ENCODE assay signal across 9 cellular contexts in the genomic region with DNA sequence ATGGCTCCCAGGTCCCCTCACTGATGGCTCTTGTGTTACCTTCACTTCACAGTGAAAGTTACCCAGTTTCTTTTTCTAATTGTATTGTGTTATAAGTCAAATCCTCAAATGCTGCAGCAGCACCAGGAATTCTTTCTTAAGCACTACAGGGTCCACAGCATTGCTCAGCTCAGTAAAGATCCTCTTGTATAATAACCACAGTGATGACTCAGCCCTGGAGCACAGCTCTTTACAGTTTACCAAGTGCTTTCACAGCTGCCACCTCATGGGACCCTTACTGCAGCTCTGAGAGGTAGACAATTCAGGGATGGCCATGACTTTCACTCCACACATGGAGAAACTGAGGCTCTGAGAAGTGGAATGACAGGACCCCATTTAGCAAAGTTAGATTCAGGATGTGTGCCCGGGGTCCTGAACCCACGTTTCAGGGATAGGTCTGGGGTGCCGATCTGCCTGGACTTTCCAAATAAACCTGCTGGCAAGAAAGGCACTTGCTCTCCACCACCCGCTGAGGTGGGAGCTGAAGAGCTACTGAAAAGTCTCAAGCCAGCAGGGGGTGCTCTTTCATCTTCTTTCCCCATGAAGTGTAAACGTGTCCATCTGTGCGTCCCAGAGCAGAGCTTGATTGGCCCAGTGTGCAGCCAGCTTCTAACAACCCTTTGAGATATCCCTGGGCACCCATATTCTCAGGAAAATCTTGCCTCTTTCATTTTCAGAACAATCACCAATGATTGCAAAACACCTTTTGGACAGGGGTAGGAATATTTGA. TPM values are rescaled to one million over a fixed set of nuclear protein-coding genes. Genes with fewer than 3 reads are reported as not detected.
DNase-seq lines count a peak whose midpoint lies in the region; ATAC-seq and TF ChIP-seq lines count a peak whose summit lies in the region.
"Had no signal": no experiment of that assay in that cellular context is flagged by ENCODE, and none has a peak within 500 bp of the region (broad histone marks: within the 10 kb centered on the region; RNA-seq: fewer than 3 reads in every experiment).

No MANE protein-coding gene starts in this region.

- H3K9ac ChIP-seq in adipocyte (ENCODE audit: low read length), result no peak overlapping the region

- H3K9me3 ChIP-seq in MG63 (no peaks in the 10 kb centered on the region), adipocyte (ENCODE audit: control insufficient read depth, low read length) (no peaks in the 10 kb centered on the region)

- H3K27me3 ChIP-seq in MG63 (no peaks in the 10 kb centered on the region), adipocyte (replicated peaks; ENCODE audit: control insufficient read depth, insufficient read depth, low read length) (peaks cover 22% of the 10 kb centered on the region)

- peak; percentile 1 for DNase-seq in activated naive CD8-positive, alpha-beta T cell treated with anti-CD3 and anti-CD28 coated beads, Interleukin-2, amount 50 U/mL, for 24 hours
- DNase-seq in activated naive CD8-positive, alpha-beta T cell treated with anti-CD3 and anti-CD28 coated beads for 36 hours, result no peak
- DNase-seq in MG63 (peak; percentile 31), adipocyte (ENCODE audit: low read depth) (peak; percentile 4), retinal pigment epithelial cell (ENCODE audit: low read depth) (peak; percentile 12), 8988T (no peak)
- DNase-seq: activated CD4-positive, CD25-positive, alpha-beta regulatory T cell treated with anti-CD3 and anti-CD28 coated beads, Interleukin-2, amount 50 U/mL, for 72 hours had no signal

- no peak overlapping the region for H3K4me3 Mint-ChIP-seq in activated naive CD8-positive, alpha-beta T cell treated with anti-CD3 and anti-CD28 coated beads, Interleukin-2, amount 50 U/mL, for 24 hours
- no peak overlapping the region for H3K4me3 Mint-ChIP-seq in activated naive CD8-positive, alpha-beta T cell treated with anti-CD3 and anti-CD28 coated beads for 36 hours

- H3K27me3 Mint-ChIP-seq in activated naive CD8-positive, alpha-beta T cell treated with anti-CD3 and anti-CD28 coated beads, Interleukin-2, amount 50 U/mL, for 24 hours, result no peaks in the 10 kb centered on the region
- H3K27me3 Mint-ChIP-seq in activated naive CD8-positive, alpha-beta T cell treated with anti-CD3 and anti-CD28 coated beads for 36 hours, result peaks cover 6% of the 10 kb centered on the region

- H3K9me3 Mint-ChIP-seq in activated naive CD8-positive, alpha-beta T cell treated with anti-CD3 and anti-CD28 coated beads, Interleukin-2, amount 50 U/mL, for 24 hours, result no peaks in the 10 kb centered on the region
- no peaks in the 10 kb centered on the region for H3K9me3 Mint-ChIP-seq in activated naive CD8-positive, alpha-beta T cell treated with anti-CD3 and anti-CD28 coated beads for 36 hours

- no peak for ATAC-seq in activated naive CD8-positive, alpha-beta T cell treated with anti-CD3 and anti-CD28 coated beads, Interleukin-2, amount 50 U/mL, for 24 hours
- no peak for ATAC-seq in HG03342 (IDR thresholded peaks at IDR 0.05; ENCODE audit: unreplicated experiment)
- ATAC-seq in HG02973 (IDR thresholded peaks at IDR 0.05; ENCODE audit: unreplicated experiment), result no peak

- no peak overlapping the region for H3K4me3 ChIP-seq in MG63
- no peak overlapping the region for H3K4me3 ChIP-seq in adipocyte (ENCODE audit: low read length)
- no peak overlapping the region for H3K4me3 ChIP-seq in retinal pigment epithelial cell (ENCODE audit: low read length)

- H3K36me3 ChIP-seq in MG63, result no peaks in the 10 kb centered on the region
- no peaks in the 10 kb centered on the region for H3K36me3 ChIP-seq in adipocyte (ENCODE audit: control insufficient read depth, insufficient read depth, low read length, severe bottlenecking)

- H3K4me1 ChIP-seq in adipocyte (ENCODE audit: control insufficient read depth, insufficient read depth, low read length), result no peaks in the 10 kb centered on the region

- TF ChIP-seq CTCF in retinal pigment epithelial cell (conservative IDR thresholded peaks at IDR 0.05; ENCODE audit: low read depth, low read length), result peak; percentile 8

- no peak overlapping the region for H3K27ac Mint-ChIP-seq in activated naive CD8-positive, alpha-beta T cell treated with anti-CD3 and anti-CD28 coated beads, Interleukin-2, amount 50 U/mL, for 24 hours
- H3K27ac Mint-ChIP-seq in activated naive CD8-positive, alpha-beta T cell treated with anti-CD3 and anti-CD28 coated beads for 36 hours, result no peak overlapping the region

- H3K36me3 Mint-ChIP-seq in activated naive CD8-positive, alpha-beta T cell treated with anti-CD3 and anti-CD28 coated beads, Interleukin-2, amount 50 U/mL, for 24 hours (ENCODE audit: low read depth), result no peaks in the 10 kb centered on the region
- no peaks in the 10 kb centered on the region for H3K36me3 Mint-ChIP-seq in activated naive CD8-positive, alpha-beta T cell treated with anti-CD3 and anti-CD28 coated beads for 36 hours

- H3K4me1 Mint-ChIP-seq in activated naive CD8-positive, alpha-beta T cell treated with anti-CD3 and anti-CD28 coated beads, Interleukin-2, amount 50 U/mL, for 24 hours, result no peaks in the 10 kb centered on the region
- H3K4me1 Mint-ChIP-seq in activated naive CD8-positive, alpha-beta T cell treated with anti-CD3 and anti-CD28 coated beads for 36 hours, result no peaks in the 10 kb centered on the region

RNA-seq across cellular contexts. Expression of a gene that starts 35.7 kb away (rescaled TPM):
- not detected for total RNA-seq in activated naive CD8-positive, alpha-beta T cell treated with anti-CD3 and anti-CD28 coated beads for 36 hours
- 1.2 and 2.5 TPM in 2 replicates for total RNA-seq in MG63 (2014; rRNA removed; shearing (Covaris generic); ENCODE audit: low replicate concordance)

Comparison
In these comparisons a context has a peak if more than half of its experiments do, and no peak if none do; other contexts are left out.
1. DNase-seq: peak in activated naive CD8-positive, alpha-beta T cell treated with anti-CD3 and anti-CD28 coated beads, Interleukin-2, amount 50 U/mL, for 24 hours (single experiment), MG63 (single experiment), adipocyte (single experiment) and retinal pigment epithelial cell (single experiment); none in activated naive CD8-positive, alpha-beta T cell treated with anti-CD3 and anti-CD28 coated beads for 36 hours (single experiment) and 8988T (single experiment).